In the genomic region with DNA sequence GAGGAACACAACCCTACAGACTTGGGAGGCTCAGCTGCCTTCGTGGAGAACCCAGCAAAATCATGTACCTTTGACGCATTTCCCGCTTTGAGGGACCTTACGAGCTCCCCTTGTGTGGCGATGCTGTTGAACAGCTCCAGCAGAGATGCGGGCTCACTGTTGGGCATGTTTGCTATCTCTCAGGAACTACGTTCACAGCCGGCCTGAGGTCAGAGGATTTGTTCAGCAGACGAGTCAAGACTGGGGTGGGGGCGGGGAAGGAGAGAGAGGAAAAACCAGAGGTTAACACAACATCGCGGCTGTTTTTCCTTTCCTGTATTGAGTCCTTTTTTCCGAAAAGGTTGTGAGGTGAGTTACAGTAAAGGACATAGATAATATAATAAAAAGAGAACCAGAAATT, we compare ENCODE assay signal across 22 cellular contexts. TPM values are rescaled to one million over a fixed set of nuclear protein-coding genes. Genes with fewer than 3 reads are reported as not detected.
DNase-seq lines count a peak whose midpoint lies in the region; ATAC-seq and TF ChIP-seq lines count a peak whose summit lies in the region.
"Had no signal": no experiment of that assay in that cellular context is flagged by ENCODE, and none has a peak within 500 bp of the region (broad histone marks: within the 10 kb centered on the region; RNA-seq: fewer than 3 reads in every experiment).

No MANE protein-coding gene starts in this region.

- H3K36me3 Mint-ChIP-seq in activated CD4-positive, alpha-beta T cell treated with anti-CD3 and anti-CD28 coated beads, Interleukin-2, amount 10 ng/mL, durations not matched to agents 24 days and 14 days (ENCODE audit: low read depth), result peaks cover 82% of the 10 kb centered on the region
- H3K36me3 Mint-ChIP-seq in stimulated activated naive CD8-positive, alpha-beta T cell treated with anti-CD3 and anti-CD28 coated beads, Interleukin-15, Interleukin-2, amounts not matched to agents 100 ng/mL and 50 ng/mL, for 24 hours (ENCODE audit: low read depth), result peaks cover 90% of the 10 kb centered on the region
- H3K36me3 Mint-ChIP-seq in endodermal cell (ENCODE audit: low read depth), result peaks cover 49% of the 10 kb centered on the region

- H3K9ac ChIP-seq in endodermal cell (ENCODE audit: extremely low read depth, low read length, poor library complexity, severe bottlenecking), result no peak overlapping the region
- H3K9ac ChIP-seq: BLaER1 treated with 17β-estradiol and CSF1 and Interleukin-3, amounts not matched to agents 10 nM and 100 nM; KMS-11 had no signal

- peaks cover 75% of the 10 kb centered on the region for H3K36me3 ChIP-seq in endodermal cell (ENCODE audit: control insufficient read depth, insufficient read depth, low read length)

- no peak overlapping the region for H3K27ac ChIP-seq in endodermal cell (ENCODE audit: low read depth, low read length)
- H3K27ac ChIP-seq: BLaER1 treated with 17β-estradiol and CSF1 and Interleukin-3, amounts not matched to agents 10 nM and 100 nM; HL-60; KMS-11; PC-9 had no signal

- no peaks in the 10 kb centered on the region for H3K27me3 Mint-ChIP-seq in activated CD4-positive, alpha-beta T cell treated with anti-CD3 and anti-CD28 coated beads, Interleukin-2, amount 10 ng/mL, durations not matched to agents 24 days and 14 days
- no peaks in the 10 kb centered on the region for H3K27me3 Mint-ChIP-seq in stimulated activated naive CD8-positive, alpha-beta T cell treated with anti-CD3 and anti-CD28 coated beads, Interleukin-15, Interleukin-2, amounts not matched to agents 100 ng/mL and 50 ng/mL, for 24 hours
- H3K27me3 Mint-ChIP-seq in endodermal cell (ENCODE audit: insufficient read depth), result no peaks in the 10 kb centered on the region

- 95 to 96% methylated on average over 12 of the region's 13 CpGs for WGBS in endodermal cell (ENCODE audit: insufficient coverage in 1 of 2, insufficient read length in 1 of 2), 2 experiments

- no peak for DNase-seq in activated CD4-positive, alpha-beta T cell treated with anti-CD3 and anti-CD28 coated beads, Interleukin-2, amount 10 ng/mL, durations not matched to agents 24 days and 14 days
- DNase-seq in activated CD4-positive, alpha-beta T cell treated with anti-CD3 and anti-CD28 coated beads, Interleukin-2, amount 50 U/mL, for 1 hour, result no peak
- DNase-seq in stimulated activated naive CD8-positive, alpha-beta T cell treated with anti-CD3 and anti-CD28 coated beads, Interleukin-15, Interleukin-2, amounts not matched to agents 100 U/mL and 50 U/mL, for 24 hours, result no peak
- no peak for DNase-seq in endodermal cell
- no peak for DNase-seq in NCI-H2107 treated with DMSO at 0.1 percent for 48 hours (lab: John Stamatoyannopoulos, UW; ENCODE audit: unreplicated experiment)
- no peak for DNase-seq in RKO (ENCODE audit: low spot score)
- DNase-seq: 8988T, DMS 273 treated with DMSO at 0.1 percent for 48 hours, GOT3, NCI-H1092, NCI-H1694, NCI-H2107, NCI-H345, NCI-H69, PC-9 had no signal

- H3K27ac Mint-ChIP-seq in activated CD4-positive, alpha-beta T cell treated with anti-CD3 and anti-CD28 coated beads, Interleukin-2, amount 10 ng/mL, durations not matched to agents 24 days and 14 days, result peak overlapping the region; percentile 57
- H3K27ac Mint-ChIP-seq in stimulated activated naive CD8-positive, alpha-beta T cell treated with anti-CD3 and anti-CD28 coated beads, Interleukin-15, Interleukin-2, amounts not matched to agents 100 ng/mL and 50 ng/mL, for 24 hours, result peak overlapping the region; percentile 54
- H3K27ac Mint-ChIP-seq in endodermal cell, result peak overlapping the region; percentile 66

- ATAC-seq in stimulated activated naive CD8-positive, alpha-beta T cell treated with anti-CD3 and anti-CD28 coated beads, Interleukin-15, Interleukin-2, amounts not matched to agents 100 U/mL and 50 U/mL, for 24 hours, result no peak
- ATAC-seq in GM21786 (IDR thresholded peaks at IDR 0.05; ENCODE audit: unreplicated experiment), result no peak

- H3K27me3 ChIP-seq in endodermal cell (ENCODE audit: control insufficient read depth, insufficient read depth, low read length, poor library complexity, severe bottlenecking), result no peaks in the 10 kb centered on the region
- H3K27me3 ChIP-seq: BLaER1 treated with 17β-estradiol and CSF1 and Interleukin-3, amounts not matched to agents 10 nM and 100 nM had no signal

- no peaks in the 10 kb centered on the region for H3K9me3 Mint-ChIP-seq in activated CD4-positive, alpha-beta T cell treated with anti-CD3 and anti-CD28 coated beads, Interleukin-2, amount 10 ng/mL, durations not matched to agents 24 days and 14 days
- H3K9me3 Mint-ChIP-seq in stimulated activated naive CD8-positive, alpha-beta T cell treated with anti-CD3 and anti-CD28 coated beads, Interleukin-15, Interleukin-2, amounts not matched to agents 100 ng/mL and 50 ng/mL, for 24 hours, result no peaks in the 10 kb centered on the region
- no peaks in the 10 kb centered on the region for H3K9me3 Mint-ChIP-seq in endodermal cell

- H3K4me3 Mint-ChIP-seq in activated CD4-positive, alpha-beta T cell treated with anti-CD3 and anti-CD28 coated beads, Interleukin-2, amount 10 ng/mL, durations not matched to agents 24 days and 14 days, result no peak overlapping the region
- H3K4me3 Mint-ChIP-seq in stimulated activated naive CD8-positive, alpha-beta T cell treated with anti-CD3 and anti-CD28 coated beads, Interleukin-15, Interleukin-2, amounts not matched to agents 100 ng/mL and 50 ng/mL, for 24 hours, result no peak overlapping the region
- H3K4me3 Mint-ChIP-seq in endodermal cell, result no peak overlapping the region

- H3K4me1 ChIP-seq in endodermal cell (ENCODE audit: control insufficient read depth, insufficient read depth, low read length), result peaks cover 2% of the 10 kb centered on the region

- TF ChIP-seq CTCF in endodermal cell (conservative IDR thresholded peaks at IDR 0.05), result no peak

- peaks cover 14% of the 10 kb centered on the region for H3K9me3 ChIP-seq in endodermal cell (ENCODE audit: control insufficient read depth, low read length)
- H3K9me3 ChIP-seq: BLaER1 treated with 17β-estradiol and CSF1 and Interleukin-3, amounts not matched to agents 10 nM and 100 nM had no signal

- no peak overlapping the region for H3K4me3 ChIP-seq in endodermal cell (ENCODE audit: low read length)
- H3K4me3 ChIP-seq: BLaER1 treated with 17β-estradiol and CSF1 and Interleukin-3, amounts not matched to agents 10 nM and 100 nM; PC-9 had no signal

- H3K4me1 Mint-ChIP-seq in activated CD4-positive, alpha-beta T cell treated with anti-CD3 and anti-CD28 coated beads, Interleukin-2, amount 10 ng/mL, durations not matched to agents 24 days and 14 days, result peaks cover 55% of the 10 kb centered on the region
- peaks cover 68% of the 10 kb centered on the region for H3K4me1 Mint-ChIP-seq in stimulated activated naive CD8-positive, alpha-beta T cell treated with anti-CD3 and anti-CD28 coated beads, Interleukin-15, Interleukin-2, amounts not matched to agents 100 ng/mL and 50 ng/mL, for 24 hours (ENCODE audit: low read depth)
- H3K4me1 Mint-ChIP-seq in endodermal cell, result peaks cover 35% of the 10 kb centered on the region

- intact Hi-C loops in activated CD4-positive, alpha-beta T cell treated with anti-CD3 and anti-CD28 coated beads, Interleukin-2, amount 10 ng/mL, durations not matched to agents 24 days and 14 days (cut with micrococcal nuclease), result no loop called here

RNA-seq across cellular contexts. Expression of a gene that starts 7.3 kb away (rescaled TPM):
- total RNA-seq in activated CD4-positive, alpha-beta T cell treated with anti-CD3 and anti-CD28 coated beads, Interleukin-2, amount 10 ng/mL, durations not matched to agents 24 days and 14 days, result 7.2 and 7.3 TPM in 2 replicates
- 1 to 10 TPM; 5.8 to 8.0 TPM for total RNA-seq in endodermal cell
- 6.9 TPM for polyA plus RNA-seq in endodermal cell (2013, experiment 1 of 2)
- 7.5 TPM for polyA plus RNA-seq in endodermal cell (2013, experiment 2 of 2)

RNA-seq across cellular contexts. Expression of a gene that starts 45.9 kb away (rescaled TPM):
- total RNA-seq in activated CD4-positive, alpha-beta T cell treated with anti-CD3 and anti-CD28 coated beads, Interleukin-2, amount 10 ng/mL, durations not matched to agents 24 days and 14 days, result not detected in 2 replicates
- total RNA-seq in endodermal cell, result not detected
- not detected for polyA plus RNA-seq in endodermal cell (2013, experiment 1 of 2)
- not detected for polyA plus RNA-seq in endodermal cell (2013, experiment 2 of 2)
- total RNA-seq: Daoy, MCF 10A, PC-9 had no signal
